1 cellular context compared by ENCODE assay signal in genomic region chr5:102801375-102801774, GRCh38.
TF ChIP-seq lines count a peak whose summit lies in the region.

No MANE protein-coding gene starts in this region.

TF ChIP-seq in SK-N-SH treated with all-trans-retinoic acid at 6 μM for 48 hours, 23 proteins besides CTCF, POLR2A, EP300 and RAD21 (continued from another document):
- TF ChIP-seq CSRNP3 (CRISPR knock-in tag; IDR thresholded peaks at IDR 0.05) = no peak
- TF ChIP-seq SNAI2 (CRISPR knock-in tag; IDR thresholded peaks at IDR 0.05) = no peak
- TF ChIP-seq ISL1 (CRISPR knock-in tag; IDR thresholded peaks at IDR 0.05) = no peak
